ENCODE assay signal across 8 cellular contexts in genomic region chr6:75368151-75368779, GRCh38.
DNase-seq lines count a peak whose midpoint lies in the region; ATAC-seq and TF ChIP-seq lines count a peak whose summit lies in the region.

No MANE protein-coding gene starts in this region.

- H3K27ac ChIP-seq in body of pancreas: no peak overlapping the region

- H3K4me3 ChIP-seq in body of pancreas (no peak overlapping the region), mucosa of descending colon (no peak overlapping the region)

- H3K27me3 ChIP-seq in body of pancreas: no peaks in the 10 kb centered on the region

- in situ Hi-C loops in G401 (cut with HindIII; ENCODE audit: low sequenced_read_pairs): no loop called here

- H3K4me1 ChIP-seq in body of pancreas (no peaks in the 10 kb centered on the region), mucosa of descending colon (ENCODE audit: low read depth) (no peaks in the 10 kb centered on the region)

- intact Hi-C loops in body of pancreas (cut with DNase I): no loop called here
- intact Hi-C loops in mucosa of descending colon (cut with DNase I, micrococcal nuclease): no loop called here

- TF ChIP-seq POLR2A in body of pancreas (IDR thresholded peaks at IDR 0.05): no peak

- 49% methylated on average over 6 of the region's 6 CpGs for WGBS in body of pancreas, 2 donors

- TF ChIP-seq CTCF in body of pancreas (IDR thresholded peaks at IDR 0.05) (peak; percentile 18 to 71 (median 49)), mucosa of descending colon (IDR thresholded peaks at IDR 0.05) (no peak)

- no peaks in the 10 kb centered on the region for H3K9me3 ChIP-seq in body of pancreas
- H3K9me3 ChIP-seq in mucosa of descending colon: no peaks in the 10 kb centered on the region

- DNase-seq in G401 (ENCODE audit: low spot score) (peak; percentile 19), HuH-7.5 (ENCODE audit: low spot score) (peak; percentile 22), body of pancreas (peak; percentile 52 to 67 (median 55)), mucosa of descending colon (peak in 1 of 3 donors; percentile 58), inferior parietal cortex (ENCODE audit: extremely low spot score) (no peak), NOMO-1 (lab: John Stamatoyannopoulos, UW; ENCODE audit: unreplicated experiment in 2 of 2) (no peak)
- DNase-seq in activated effector memory CD4-positive, alpha-beta T cell treated with anti-CD3 and anti-CD28 coated beads, Interleukin-2, amount 50 U/mL, for 16 hours: no peak
- DNase-seq in activated CD4-positive, alpha-beta T cell treated with anti-CD3 and anti-CD28 coated beads, Interleukin-2, amount 50 U/mL, for 1 hour: no peak

- ATAC-seq in body of pancreas (peak; percentile 60), mucosa of descending colon (peak; percentile 75)

- H3K36me3 ChIP-seq in body of pancreas (replicated peaks in 1 of 2; ENCODE audit: insufficient read depth in 1 of 2, low read depth in 2 of 2): no peaks in the 10 kb centered on the region
- no peaks in the 10 kb centered on the region for H3K36me3 ChIP-seq in mucosa of descending colon (ENCODE audit: low read depth)

Comparison
In these comparisons a context has a peak if more than half of its experiments do, and no peak if none do; other contexts are left out.
1. DNase-seq: peak in G401 (single experiment), HuH-7.5 (single experiment) and body of pancreas (4 of 4); none in inferior parietal cortex (single experiment), activated effector memory CD4-positive, alpha-beta T cell treated with anti-CD3 and anti-CD28 coated beads, Interleukin-2, amount 50 U/mL, for 16 hours (single experiment), NOMO-1 (0 of 2) and activated CD4-positive, alpha-beta T cell treated with anti-CD3 and anti-CD28 coated beads, Interleukin-2, amount 50 U/mL, for 1 hour (single experiment).